12 cellular contexts compared by ENCODE assay signal in the genomic region with DNA sequence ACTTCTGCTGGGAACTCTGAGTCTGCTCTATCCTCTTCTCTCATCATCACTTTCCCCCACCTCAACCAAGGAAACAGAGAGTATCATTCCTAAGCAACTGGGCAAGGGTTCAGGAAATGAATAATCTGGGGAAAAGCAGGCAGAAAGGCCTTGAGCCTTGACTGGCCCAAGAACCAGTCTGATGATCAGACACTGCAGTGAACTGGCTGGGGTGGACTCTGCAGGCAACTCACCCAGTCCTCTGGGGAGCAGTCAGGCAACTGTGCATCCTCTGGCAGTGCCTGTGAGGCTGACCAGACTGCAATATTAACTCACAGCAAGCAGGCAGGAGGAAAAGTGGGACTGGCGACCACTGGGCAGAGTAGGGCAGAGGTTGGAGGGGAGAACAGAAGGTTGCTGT. TPM values are rescaled to one million over a fixed set of nuclear protein-coding genes. Genes with fewer than 3 reads are reported as not detected.
A peak's percentile ranks its signal among the peaks of the same experiment; 100 is the strongest.
DNase-seq lines count a peak whose midpoint lies in the region; ATAC-seq and TF ChIP-seq lines count a peak whose summit lies in the region.
"Had no signal": no experiment of that assay in that cellular context is flagged by ENCODE, and none has a peak within 500 bp of the region (broad histone marks: within the 10 kb centered on the region; RNA-seq: fewer than 3 reads in every experiment).

No MANE protein-coding gene starts in this region.

- ATAC-seq in lung (ENCODE audit: insufficient read depth, low FRiP score): no peak
- no peak for ATAC-seq in HG03520 (IDR thresholded peaks at IDR 0.05; ENCODE audit: unreplicated experiment)

- POLR2A ChIA-PET in AG04449 (lab: Yijun Ruan, JAX): interaction anchor here (2.0 kb wide), 1 partner anchor 26 kb away, joined by 10 read pairs; a partner anchor contains a TSS

- CTCF ChIA-PET in AG04449 (lab: Yijun Ruan, JAX): interaction anchor here (1.5 to 16.3 kb wide), 3 partner anchors 7 to 27 kb away, joined by 3 to 469 read pairs (median 22); a partner anchor contains a TSS

- TF ChIP-seq EP300 in sigmoid colon (IDR thresholded peaks at IDR 0.05): no peak

- intact Hi-C loops in sigmoid colon (cut with DNase I): no loop called here

- TF ChIP-seq CTCF in AG04449 (IDR thresholded peaks at IDR 0.05; ENCODE audit: insufficient read depth, low read length, missing control alignments) (no peak), lung (IDR thresholded peaks at IDR 0.05; ENCODE audit: control extremely low read depth, extremely low read depth) (no peak), sigmoid colon (IDR thresholded peaks at IDR 0.05) (no peak)

- H3K27ac ChIP-seq in lung (ENCODE audit: low read depth in 1 of 2, low read length in 1 of 2) (no peak overlapping the region), sigmoid colon (no peak overlapping the region)
- H3K27ac ChIP-seq: BLaER1 treated with 17β-estradiol and CSF1 and Interleukin-3, amounts not matched to agents 10 nM and 100 nM had no signal

- H3K36me3 ChIP-seq in adipocyte (ENCODE audit: control insufficient read depth, insufficient read depth, low read length, severe bottlenecking) (no peaks in the 10 kb centered on the region), lung (ENCODE audit: control insufficient read depth in 2 of 2, insufficient read depth in 2 of 2, low read length in 2 of 2) (no peaks in the 10 kb centered on the region), sigmoid colon (no peaks in the 10 kb centered on the region)
- H3K36me3 ChIP-seq: BLaER1 treated with 17β-estradiol and CSF1 and Interleukin-3, amounts not matched to agents 10 nM and 100 nM had no signal

- no peaks in the 10 kb centered on the region for H3K9me3 ChIP-seq in adipocyte (ENCODE audit: control insufficient read depth, low read length)
- no peaks in the 10 kb centered on the region for H3K9me3 ChIP-seq in lung (ENCODE audit: control insufficient read depth in 2 of 2, insufficient read depth in 1 of 2, low read length in 1 of 2)
- H3K9me3 ChIP-seq in sigmoid colon: no peaks in the 10 kb centered on the region
- H3K9me3 ChIP-seq: BLaER1 treated with 17β-estradiol and CSF1 and Interleukin-3, amounts not matched to agents 10 nM and 100 nM had no signal

- DNase-seq in AG04449 (ENCODE audit: low read depth, low spot score) (peak; percentile 26), GM03348 (ENCODE audit: low spot score) (peak; percentile 64), adipocyte (ENCODE audit: low read depth) (no peak), lung (ENCODE audit: low spot score) (no peak), activated gamma-delta T cell treated with Interleukin-2 at 50 U/mL for 16 hours (no peak), OCI-M2 (lab: John Stamatoyannopoulos, UW; ENCODE audit: unreplicated experiment) (no peak), sigmoid colon (no peak)
- DNase-seq: cortex of kidney, midbrain, SW 1271 had no signal

- 91 to 96% methylated on average over 1 of the region's 1 CpG for WGBS in lung, 2 donors
- 78 to 91% methylated on average over 1 of the region's 1 CpG for WGBS in sigmoid colon, 2 donors

- TF ChIP-seq POLR2A in sigmoid colon (IDR thresholded peaks at IDR 0.05): no peak

- H3K27me3 ChIP-seq in adipocyte (replicated peaks; ENCODE audit: control insufficient read depth, insufficient read depth, low read length) (no peaks in the 10 kb centered on the region), lung (ENCODE audit: control insufficient read depth, insufficient read depth) (no peaks in the 10 kb centered on the region), sigmoid colon (no peaks in the 10 kb centered on the region)

- H3K4me3 ChIP-seq in AG04449 (ENCODE audit: low read depth, low read length) (no peak overlapping the region), adipocyte (ENCODE audit: low read length) (peak overlapping the region; percentile 85), lung (peak overlapping the region; percentile 9), sigmoid colon (no peak overlapping the region)

- H3K4me1 ChIP-seq in adipocyte (ENCODE audit: control insufficient read depth, insufficient read depth, low read length) (peaks cover 25% of the 10 kb centered on the region), lung (ENCODE audit: control insufficient read depth in 2 of 2, insufficient read depth in 2 of 2, low read length in 2 of 2) (peaks cover 0 to 6% of the 10 kb centered on the region in 2 donors), sigmoid colon (peaks cover 0 to 11% (median 6%) of the 10 kb centered on the region in 4 donors)

- peak overlapping the region; percentile 48 for H3K9ac ChIP-seq in adipocyte (ENCODE audit: low read length)

RNA-seq across cellular contexts. Expression of a gene that starts 1.0 kb away (rescaled TPM):
- total RNA-seq in lung (1 to 10 TPM; 3.4 to 3.7 TPM), sigmoid colon (10 to 100 TPM in 1 of 4 donors, 1 to 10 TPM in 3; 5.2 to 13.8 (median 8.3) TPM)
- polyA plus RNA-seq in lung (1 to 10 TPM; 2.0 to 2.1 TPM), sigmoid colon (1 to 10 TPM in 2 of 3 donors, under 1 TPM in 1; 0.46 to 2.1 (median 1.8) TPM)

RNA-seq across cellular contexts. Expression of a gene that starts 25.2 kb away (rescaled TPM):
- 10 to 100 TPM in 1 of 2 donors, 1 to 10 TPM in 1; 5.2 to 23.3 TPM for total RNA-seq in lung
- 10 to 100 TPM in 1 of 2 donors, 1 to 10 TPM in 1; 6.7 to 15.7 TPM for polyA plus RNA-seq in lung
- total RNA-seq in sigmoid colon: 1 to 10 TPM; 2.5 to 7.4 (median 3.0) TPM
- polyA plus RNA-seq in sigmoid colon: 1 to 10 TPM in 1 of 3 donors, under 1 TPM in 1, not detected in 1; 0.23 to 1.1 TPM

RNA-seq across cellular contexts. Expression of a gene that starts 25.8 kb away (rescaled TPM):
- total RNA-seq in lung: 10 to 100 TPM; 23.5 to 54.9 TPM
- polyA plus RNA-seq in lung: 10 to 100 TPM; 26.4 to 32.1 TPM
- total RNA-seq in sigmoid colon: 10 to 100 TPM; 17.5 to 37.9 (median 21.7) TPM
- polyA plus RNA-seq in sigmoid colon: 10 to 100 TPM in 1 of 3 donors, 1 to 10 TPM in 2; 5.4 to 13.8 (median 5.5) TPM

RNA-seq across cellular contexts. Expression of a gene that starts 33.8 kb away (rescaled TPM):
- total RNA-seq in lung (10 to 100 TPM; 24.6 to 28.6 TPM), sigmoid colon (10 to 100 TPM; 20.2 to 22.5 (median 20.6) TPM)
- polyA plus RNA-seq in lung (10 to 100 TPM; 25.0 to 29.6 TPM), sigmoid colon (10 to 100 TPM; 28.6 to 41.8 (median 33.6) TPM)

RNA-seq across cellular contexts. Expression of a gene that starts 39.2 kb away (rescaled TPM):
- total RNA-seq in lung (1 to 10 TPM; 3.9 to 6.2 TPM), sigmoid colon (1 to 10 TPM; 1.6 to 9.1 (median 2.8) TPM)
- polyA plus RNA-seq in lung (1 to 10 TPM; 1.6 to 3.1 TPM), sigmoid colon (1 to 10 TPM in 2 of 3 donors, not detected in 1; 1.2 to 2.0 TPM)

Comparison
In these comparisons a context has a peak if more than half of its experiments do, and no peak if none do; other contexts are left out.
1. DNase-seq: peak in AG04449 (single experiment) and GM03348 (single experiment); none in adipocyte (single experiment), lung (single experiment), activated gamma-delta T cell treated with Interleukin-2 at 50 U/mL for 16 hours (single experiment), OCI-M2 (single experiment) and sigmoid colon (single experiment).
2. H3K4me3 ChIP-seq: peak in adipocyte (single experiment) and lung (single experiment); none in AG04449 (single experiment) and sigmoid colon (0 of 4).